1 cellular context compared by ENCODE assay signal in genomic region chr1:55035904-55036303, GRCh38.
TF ChIP-seq lines count a peak whose summit lies in the region.

No MANE protein-coding gene starts in this region.

TF ChIP-seq in H1, 55 proteins besides CTCF, POLR2A, EP300 and RAD21:
- no peak for TF ChIP-seq CHD2 (IDR thresholded peaks at IDR 0.05; ENCODE audit: low read length)
- TF ChIP-seq SP1 (IDR thresholded peaks at IDR 0.05; ENCODE audit: low read depth, low read length), result no peak
- no peak for TF ChIP-seq GTF2F1 (IDR thresholded peaks at IDR 0.05; ENCODE audit: borderline replicate concordance, low read depth, low read length)
- no peak for TF ChIP-seq POU5F1 (IDR thresholded peaks at IDR 0.05; ENCODE audit: low read depth, low read length)
- TF ChIP-seq MAX (IDR thresholded peaks at IDR 0.05), result no peak
- TF ChIP-seq TBP (IDR thresholded peaks at IDR 0.05; ENCODE audit: low read depth, low read length), result no peak
- TF ChIP-seq SP2 (IDR thresholded peaks at IDR 0.05; ENCODE audit: low read length), result no peak
- TF ChIP-seq, protein P1, sequence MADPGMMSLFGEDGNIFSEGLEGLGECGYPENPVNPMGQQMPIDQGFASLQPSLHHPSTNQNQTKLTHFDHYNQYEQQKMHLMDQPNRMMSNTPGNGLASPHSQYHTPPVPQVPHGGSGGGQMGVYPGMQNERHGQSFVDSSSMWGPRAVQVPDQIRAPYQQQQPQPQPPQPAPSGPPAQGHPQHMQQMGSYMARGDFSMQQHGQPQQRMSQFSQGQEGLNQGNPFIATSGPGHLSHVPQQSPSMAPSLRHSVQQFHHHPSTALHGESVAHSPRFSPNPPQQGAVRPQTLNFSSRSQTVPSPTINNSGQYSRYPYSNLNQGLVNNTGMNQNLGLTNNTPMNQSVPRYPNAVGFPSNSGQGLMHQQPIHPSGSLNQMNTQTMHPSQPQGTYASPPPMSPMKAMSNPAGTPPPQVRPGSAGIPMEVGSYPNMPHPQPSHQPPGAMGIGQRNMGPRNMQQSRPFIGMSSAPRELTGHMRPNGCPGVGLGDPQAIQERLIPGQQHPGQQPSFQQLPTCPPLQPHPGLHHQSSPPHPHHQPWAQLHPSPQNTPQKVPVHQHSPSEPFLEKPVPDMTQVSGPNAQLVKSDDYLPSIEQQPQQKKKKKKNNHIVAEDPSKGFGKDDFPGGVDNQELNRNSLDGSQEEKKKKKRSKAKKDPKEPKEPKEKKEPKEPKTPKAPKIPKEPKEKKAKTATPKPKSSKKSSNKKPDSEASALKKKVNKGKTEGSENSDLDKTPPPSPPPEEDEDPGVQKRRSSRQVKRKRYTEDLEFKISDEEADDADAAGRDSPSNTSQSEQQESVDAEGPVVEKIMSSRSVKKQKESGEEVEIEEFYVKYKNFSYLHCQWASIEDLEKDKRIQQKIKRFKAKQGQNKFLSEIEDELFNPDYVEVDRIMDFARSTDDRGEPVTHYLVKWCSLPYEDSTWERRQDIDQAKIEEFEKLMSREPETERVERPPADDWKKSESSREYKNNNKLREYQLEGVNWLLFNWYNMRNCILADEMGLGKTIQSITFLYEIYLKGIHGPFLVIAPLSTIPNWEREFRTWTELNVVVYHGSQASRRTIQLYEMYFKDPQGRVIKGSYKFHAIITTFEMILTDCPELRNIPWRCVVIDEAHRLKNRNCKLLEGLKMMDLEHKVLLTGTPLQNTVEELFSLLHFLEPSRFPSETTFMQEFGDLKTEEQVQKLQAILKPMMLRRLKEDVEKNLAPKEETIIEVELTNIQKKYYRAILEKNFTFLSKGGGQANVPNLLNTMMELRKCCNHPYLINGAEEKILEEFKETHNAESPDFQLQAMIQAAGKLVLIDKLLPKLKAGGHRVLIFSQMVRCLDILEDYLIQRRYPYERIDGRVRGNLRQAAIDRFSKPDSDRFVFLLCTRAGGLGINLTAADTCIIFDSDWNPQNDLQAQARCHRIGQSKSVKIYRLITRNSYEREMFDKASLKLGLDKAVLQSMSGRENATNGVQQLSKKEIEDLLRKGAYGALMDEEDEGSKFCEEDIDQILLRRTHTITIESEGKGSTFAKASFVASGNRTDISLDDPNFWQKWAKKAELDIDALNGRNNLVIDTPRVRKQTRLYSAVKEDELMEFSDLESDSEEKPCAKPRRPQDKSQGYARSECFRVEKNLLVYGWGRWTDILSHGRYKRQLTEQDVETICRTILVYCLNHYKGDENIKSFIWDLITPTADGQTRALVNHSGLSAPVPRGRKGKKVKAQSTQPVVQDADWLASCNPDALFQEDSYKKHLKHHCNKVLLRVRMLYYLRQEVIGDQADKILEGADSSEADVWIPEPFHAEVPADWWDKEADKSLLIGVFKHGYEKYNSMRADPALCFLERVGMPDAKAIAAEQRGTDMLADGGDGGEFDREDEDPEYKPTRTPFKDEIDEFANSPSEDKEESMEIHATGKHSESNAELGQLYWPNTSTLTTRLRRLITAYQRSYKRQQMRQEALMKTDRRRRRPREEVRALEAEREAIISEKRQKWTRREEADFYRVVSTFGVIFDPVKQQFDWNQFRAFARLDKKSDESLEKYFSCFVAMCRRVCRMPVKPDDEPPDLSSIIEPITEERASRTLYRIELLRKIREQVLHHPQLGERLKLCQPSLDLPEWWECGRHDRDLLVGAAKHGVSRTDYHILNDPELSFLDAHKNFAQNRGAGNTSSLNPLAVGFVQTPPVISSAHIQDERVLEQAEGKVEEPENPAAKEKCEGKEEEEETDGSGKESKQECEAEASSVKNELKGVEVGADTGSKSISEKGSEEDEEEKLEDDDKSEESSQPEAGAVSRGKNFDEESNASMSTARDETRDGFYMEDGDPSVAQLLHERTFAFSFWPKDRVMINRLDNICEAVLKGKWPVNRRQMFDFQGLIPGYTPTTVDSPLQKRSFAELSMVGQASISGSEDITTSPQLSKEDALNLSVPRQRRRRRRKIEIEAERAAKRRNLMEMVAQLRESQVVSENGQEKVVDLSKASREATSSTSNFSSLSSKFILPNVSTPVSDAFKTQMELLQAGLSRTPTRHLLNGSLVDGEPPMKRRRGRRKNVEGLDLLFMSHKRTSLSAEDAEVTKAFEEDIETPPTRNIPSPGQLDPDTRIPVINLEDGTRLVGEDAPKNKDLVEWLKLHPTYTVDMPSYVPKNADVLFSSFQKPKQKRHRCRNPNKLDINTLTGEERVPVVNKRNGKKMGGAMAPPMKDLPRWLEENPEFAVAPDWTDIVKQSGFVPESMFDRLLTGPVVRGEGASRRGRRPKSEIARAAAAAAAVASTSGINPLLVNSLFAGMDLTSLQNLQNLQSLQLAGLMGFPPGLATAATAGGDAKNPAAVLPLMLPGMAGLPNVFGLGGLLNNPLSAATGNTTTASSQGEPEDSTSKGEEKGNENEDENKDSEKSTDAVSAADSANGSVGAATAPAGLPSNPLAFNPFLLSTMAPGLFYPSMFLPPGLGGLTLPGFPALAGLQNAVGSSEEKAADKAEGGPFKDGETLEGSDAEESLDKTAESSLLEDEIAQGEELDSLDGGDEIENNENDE (IDR thresholded peaks at IDR 0.05; ENCODE audit: insufficient replicate concordance, low read length), result no peak
- TF ChIP-seq CEBPB (IDR thresholded peaks at IDR 0.05; ENCODE audit: low read depth, low read length), result no peak
- no peak for TF ChIP-seq BACH1 (IDR thresholded peaks at IDR 0.05; ENCODE audit: low read length)
- TF ChIP-seq SIN3A (conservative IDR thresholded peaks at IDR 0.05 in 1 of 2, IDR thresholded peaks at IDR 0.05 in 1 of 2; ENCODE audit: low read depth in 1 of 2, low read length in 2 of 2), result no peak
- TF ChIP-seq HDAC6 (IDR thresholded peaks at IDR 0.05; ENCODE audit: low read depth, low read length), result no peak
- no peak for TF ChIP-seq MAFK (IDR thresholded peaks at IDR 0.05; ENCODE audit: low read depth, low read length)
- no peak for TF ChIP-seq CREB1 (IDR thresholded peaks at IDR 0.05)
- TF ChIP-seq ZNF274 (IDR thresholded peaks at IDR 0.05; ENCODE audit: borderline replicate concordance, extremely low read depth, low read length), result no peak
- TF ChIP-seq JUN (IDR thresholded peaks at IDR 0.05; ENCODE audit: low read depth, low read length), result no peak
- TF ChIP-seq KDM5A (IDR thresholded peaks at IDR 0.05; ENCODE audit: low read length), result no peak
- TF ChIP-seq GABPA (IDR thresholded peaks at IDR 0.05; ENCODE audit: borderline replicate concordance, insufficient read depth, low read length), result no peak
TF ChIP-seq in H1: peak in this region for 0.
